ENCODE assay signal across 8 cellular contexts in the genomic region with DNA sequence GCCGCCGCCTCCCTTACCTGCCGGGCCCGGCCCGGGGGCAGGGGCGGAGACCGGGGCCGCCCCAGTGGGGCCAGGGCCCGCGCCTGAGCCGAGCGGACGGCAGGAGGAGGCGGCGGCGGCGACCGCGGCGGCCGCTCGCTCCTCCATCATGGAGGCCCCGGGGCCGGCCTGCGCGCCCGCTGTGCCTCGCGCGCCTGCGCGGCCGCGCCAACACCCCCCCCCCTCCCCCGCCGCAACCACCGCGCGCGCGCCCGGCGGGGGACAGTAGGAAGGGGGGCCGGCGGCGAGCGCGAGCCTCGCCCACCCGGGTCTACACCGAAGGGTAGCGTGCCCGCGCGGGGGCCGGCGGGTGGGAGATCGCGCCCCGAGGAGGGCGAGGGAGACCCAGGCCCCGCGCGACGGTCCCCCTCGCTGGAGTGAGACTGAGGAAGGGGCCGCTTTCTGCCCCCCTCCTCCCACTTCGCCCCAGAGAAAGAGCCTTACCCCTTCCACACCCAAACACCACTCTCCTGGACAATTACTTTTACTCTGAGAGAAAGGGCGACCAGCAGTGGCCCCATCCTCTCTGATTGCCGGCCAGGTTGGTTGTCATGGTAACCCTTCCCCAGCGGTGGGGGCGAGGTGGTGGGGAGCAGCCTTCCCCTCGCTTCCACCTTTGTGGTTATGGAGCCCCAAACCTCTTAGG. TPM values are rescaled to one million over a fixed set of nuclear protein-coding genes. Genes with fewer than 3 reads are reported as not detected.
DNase-seq lines count a peak whose midpoint lies in the region; ATAC-seq lines count a peak whose summit lies in the region.

A gene with protein sequence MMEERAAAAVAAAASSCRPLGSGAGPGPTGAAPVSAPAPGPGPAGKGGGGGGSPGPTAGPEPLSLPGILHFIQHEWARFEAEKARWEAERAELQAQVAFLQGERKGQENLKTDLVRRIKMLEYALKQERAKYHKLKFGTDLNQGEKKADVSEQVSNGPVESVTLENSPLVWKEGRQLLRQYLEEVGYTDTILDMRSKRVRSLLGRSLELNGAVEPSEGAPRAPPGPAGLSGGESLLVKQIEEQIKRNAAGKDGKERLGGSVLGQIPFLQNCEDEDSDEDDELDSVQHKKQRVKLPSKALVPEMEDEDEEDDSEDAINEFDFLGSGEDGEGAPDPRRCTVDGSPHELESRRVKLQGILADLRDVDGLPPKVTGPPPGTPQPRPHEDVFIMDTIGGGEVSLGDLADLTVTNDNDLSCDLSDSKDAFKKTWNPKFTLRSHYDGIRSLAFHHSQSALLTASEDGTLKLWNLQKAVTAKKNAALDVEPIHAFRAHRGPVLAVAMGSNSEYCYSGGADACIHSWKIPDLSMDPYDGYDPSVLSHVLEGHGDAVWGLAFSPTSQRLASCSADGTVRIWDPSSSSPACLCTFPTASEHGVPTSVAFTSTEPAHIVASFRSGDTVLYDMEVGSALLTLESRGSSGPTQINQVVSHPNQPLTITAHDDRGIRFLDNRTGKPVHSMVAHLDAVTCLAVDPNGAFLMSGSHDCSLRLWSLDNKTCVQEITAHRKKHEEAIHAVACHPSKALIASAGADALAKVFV (minus strand): TSS at position 170 of the 685 bp plus-strand sequence. CDS start 20 bp downstream, at position 150.

- ATAC-seq in HG02610 (IDR thresholded peaks at IDR 0.05; ENCODE audit: unreplicated experiment) (peak; percentile 40), esophagus mucosa (peak; percentile 58), GM21786 (IDR thresholded peaks at IDR 0.05; ENCODE audit: unreplicated experiment) (no peak)

- peak; percentile 33 for DNase-seq in NCI-H460 (ENCODE audit: extremely low read depth, low read depth)
- DNase-seq in activated T-cell treated with anti-CD3 and anti-CD28 coated beads, Interleukin-2, amount 50 U/mL, for 1 hour = peak; percentile 72
- peak; percentile 65 for DNase-seq in myocyte (ENCODE audit: low read depth)

- no peaks in the 10 kb centered on the region for H3K9me3 ChIP-seq in stomach smooth muscle (ENCODE audit: control insufficient read depth in 2 of 2, low read length in 2 of 2)

- H3K27ac ChIP-seq in stomach smooth muscle (ENCODE audit: low read length) = no peak within 1 kb of the TSS

- H3K4me1 ChIP-seq in stomach smooth muscle (ENCODE audit: control insufficient read depth, insufficient read depth, low read length) = peaks cover 40% of the 10 kb centered on the region

- peaks cover 4 to 5% of the 10 kb centered on the region in 2 donors for H3K36me3 ChIP-seq in stomach smooth muscle (ENCODE audit: control insufficient read depth in 2 of 2, insufficient read depth in 2 of 2, low read length in 2 of 2)

- H3K4me3 ChIP-seq in GM08714 (ENCODE audit: low read length) (peak within 1 kb of the TSS; percentile 98), stomach smooth muscle (ENCODE audit: low read length in 2 of 2) (peak within 1 kb of the TSS; percentile 88 to 89)

- H3K9ac ChIP-seq in stomach smooth muscle (ENCODE audit: low read length in 2 of 2) = peak within 1 kb of the TSS; percentile 76 to 92

- no peaks in the 10 kb centered on the region for H3K27me3 ChIP-seq in stomach smooth muscle (ENCODE audit: control insufficient read depth in 1 of 2, insufficient read depth in 2 of 2, low read length in 2 of 2)

RNA-seq across cellular contexts. Expression of the gene that starts here (rescaled TPM):
- total RNA-seq in NCI-H460 (2014; rRNA removed; shearing (Covaris generic)) = 59.2 and 73.9 TPM in 2 replicates
- polyA plus RNA-seq in NCI-H460 (2014; cell fraction: nucleus; rRNA removed) = 105 and 138 TPM in 2 replicates
- total RNA-seq in esophagus mucosa (44.5 TPM), myocyte (75.0 and 82.5 TPM in 2 replicates)
- 55.1 TPM for polyA plus RNA-seq in myocyte (2012)
